8 cellular contexts compared by ENCODE assay signal in the genomic region with DNA sequence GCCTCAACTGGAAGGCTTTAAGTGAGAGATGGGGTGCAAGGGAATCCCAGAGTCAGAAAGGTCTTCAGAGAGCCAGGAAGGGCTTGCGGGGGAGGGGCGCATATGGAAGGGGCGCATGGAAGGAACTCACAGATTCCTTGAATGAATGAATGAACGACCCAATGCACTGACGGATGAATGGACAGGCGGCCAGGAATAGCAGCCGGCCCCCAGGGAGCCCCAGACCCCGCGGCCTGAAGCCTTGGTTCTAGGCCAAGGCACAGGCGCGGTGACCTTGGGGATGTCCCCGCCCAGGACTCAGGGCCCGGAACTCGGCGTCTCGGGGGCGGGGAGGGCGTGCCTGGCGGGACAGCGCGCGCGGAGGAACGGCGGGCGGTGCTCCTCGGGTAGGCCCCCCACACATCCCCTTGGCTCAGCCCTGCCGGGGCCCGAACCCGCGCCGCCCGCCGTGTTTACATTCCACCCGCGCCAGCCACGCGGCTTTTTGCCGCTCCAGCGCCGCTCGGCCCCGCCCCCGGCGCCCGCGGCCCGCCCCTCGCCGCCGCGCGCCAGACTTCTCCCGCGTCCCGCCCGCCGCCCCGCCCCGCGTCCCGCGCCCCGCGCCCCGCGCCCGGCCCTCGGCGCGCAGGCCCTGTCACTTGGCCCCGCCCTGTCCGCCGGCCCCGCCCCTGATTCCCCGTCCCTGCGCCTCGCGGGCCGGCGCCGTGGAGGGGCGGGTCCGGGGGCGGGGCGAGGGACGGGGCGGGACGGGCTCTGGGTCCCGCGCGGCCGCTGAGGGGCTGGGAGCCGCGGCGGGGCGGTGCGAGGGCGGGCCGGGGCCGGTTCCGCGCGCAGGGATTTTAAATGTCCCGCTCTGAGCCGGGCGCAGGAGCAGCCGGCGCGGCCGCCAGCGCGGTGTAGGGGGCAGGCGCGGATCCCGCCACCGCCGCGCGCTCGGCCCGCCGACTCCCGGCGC. TPM values are rescaled to one million over a fixed set of nuclear protein-coding genes. Genes with fewer than 3 reads are reported as not detected.
A peak's percentile ranks its signal among the peaks of the same experiment; 100 is the strongest.
DNase-seq lines count a peak whose midpoint lies in the region; ATAC-seq and TF ChIP-seq lines count a peak whose summit lies in the region.

A gene (plus strand): TSS at position 867 of the 955 bp plus-strand sequence. CDS start 565 bp downstream, outside the sequence.

- ATAC-seq in GM19328 (IDR thresholded peaks at IDR 0.05; ENCODE audit: unreplicated experiment) (peak; percentile 82), HG03460 (IDR thresholded peaks at IDR 0.05; ENCODE audit: unreplicated experiment) (peak; percentile 69), lung (ENCODE audit: insufficient read depth, low FRiP score) (peak; percentile 99)

- CTCF ChIA-PET in activated CD4-positive, alpha-beta memory T cell treated with anti-CD3 and anti-CD28 coated beads, Interleukin-2, amount 10 ng/mL, durations not matched to agents 7 days and 5 days (lab: Charles Lee), result interaction anchor here (1.0 to 1.4 kb wide), 2 partner anchors 52 to 81 kb away, joined by 3 to 4 read pairs; no protein-coding TSS in a partner anchor

- H3K27ac Mint-ChIP-seq in CD14-positive monocyte, result peak within 1 kb of the TSS in 6 of 7 donors; percentile 53 to 86 (median 76)
- peak within 1 kb of the TSS; percentile 78 for H3K27ac Mint-ChIP-seq in activated CD4-positive, alpha-beta memory T cell treated with anti-CD3 and anti-CD28 coated beads, Interleukin-2, amount 10 ng/mL, durations not matched to agents 7 days and 5 days

- H3K36me3 ChIP-seq in duodenal mucosa (ENCODE audit: control insufficient read depth in 1 of 2, insufficient read depth in 2 of 2, low read length in 2 of 2) (no peaks in the 10 kb centered on the region), lung (ENCODE audit: control insufficient read depth in 2 of 2, insufficient read depth in 2 of 2, low read length in 2 of 2) (no peaks in the 10 kb centered on the region)

- intact Hi-C loops in CD14-positive monocyte (cut with micrococcal nuclease), result loop anchor here (1.0 to 10.0 kb wide), 4 partner anchors 33 to 133 kb away; a partner anchor contains a TSS

- H3K4me1 ChIP-seq in duodenal mucosa (ENCODE audit: control insufficient read depth in 1 of 2, insufficient read depth in 2 of 2, low read length in 2 of 2) (peaks cover 4 to 8% of the 10 kb centered on the region in 2 donors), lung (ENCODE audit: control insufficient read depth in 2 of 2, insufficient read depth in 2 of 2, low read length in 2 of 2) (peaks cover 0 to 7% of the 10 kb centered on the region in 2 donors)

- H3K27me3 Mint-ChIP-seq in CD14-positive monocyte (ENCODE audit: low read depth in 3 of 3), result peaks cover 3 to 7% (median 5%) of the 10 kb centered on the region in 3 donors
- no peaks in the 10 kb centered on the region for H3K27me3 Mint-ChIP-seq in activated CD4-positive, alpha-beta memory T cell treated with anti-CD3 and anti-CD28 coated beads, Interleukin-2, amount 10 ng/mL, durations not matched to agents 7 days and 5 days

- peaks cover 2 to 3% of the 10 kb centered on the region in 2 donors for H3K36me3 Mint-ChIP-seq in CD14-positive monocyte
- peaks cover 24% of the 10 kb centered on the region for H3K36me3 Mint-ChIP-seq in activated CD4-positive, alpha-beta memory T cell treated with anti-CD3 and anti-CD28 coated beads, Interleukin-2, amount 10 ng/mL, durations not matched to agents 7 days and 5 days (ENCODE audit: low read depth)

- POLR2A ChIA-PET in activated CD4-positive, alpha-beta memory T cell treated with anti-CD3 and anti-CD28 coated beads, Interleukin-2, amount 10 ng/mL, durations not matched to agents 7 days and 5 days (lab: Charles Lee), result interaction anchor here (0.5 to 8.7 kb wide), 5 partner anchors 19 to 132 kb away, joined by 3 to 67 read pairs (median 4); no protein-coding TSS in a partner anchor

- peak within 1 kb of the TSS; percentile 20 to 71 for H3K9ac ChIP-seq in duodenal mucosa (ENCODE audit: low read depth in 1 of 2, low read length in 2 of 2)

- DNase-seq in CD14-positive monocyte (ENCODE audit: low spot score) (peak; percentile 83), NCI-H82 treated with DMSO at 0.1 percent for 48 hours (lab: John Stamatoyannopoulos, UW; ENCODE audit: unreplicated experiment) (peak; percentile 74), lung (ENCODE audit: low spot score) (peak; percentile 91)
- DNase-seq in activated CD4-positive, alpha-beta memory T cell treated with anti-CD3 and anti-CD28 coated beads, Interleukin-2, amount 10 ng/mL, durations not matched to agents 7 days and 5 days, result peak; percentile 96
- peak; percentile 86 to 98 (median 88) for DNase-seq in stimulated activated CD4-positive, alpha-beta T cell treated with anti-CD3 and anti-CD28 coated beads, TNF-alpha, amount 100 ng/mL, for 1 hour (ENCODE audit: low read depth in 3 of 3, low spot score in 1 of 3)

- no peak for TF ChIP-seq CTCF in CD14-positive monocyte (IDR thresholded peaks at IDR 0.05)
- TF ChIP-seq CTCF in lung (IDR thresholded peaks at IDR 0.05; ENCODE audit: control extremely low read depth, extremely low read depth), result no peak

- no peaks in the 10 kb centered on the region for H3K9me3 ChIP-seq in duodenal mucosa (ENCODE audit: control insufficient read depth in 1 of 2, low read length in 2 of 2)
- H3K9me3 ChIP-seq in lung (ENCODE audit: control insufficient read depth in 2 of 2, insufficient read depth in 1 of 2, low read length in 1 of 2), result no peaks in the 10 kb centered on the region

- H3K4me3 Mint-ChIP-seq in CD14-positive monocyte, result peak within 1 kb of the TSS; percentile 82 to 84
- peak within 1 kb of the TSS; percentile 84 for H3K4me3 Mint-ChIP-seq in activated CD4-positive, alpha-beta memory T cell treated with anti-CD3 and anti-CD28 coated beads, Interleukin-2, amount 10 ng/mL, durations not matched to agents 7 days and 5 days

- peaks cover 11% of the 10 kb centered on the region for H3K4me1 Mint-ChIP-seq in CD14-positive monocyte
- H3K4me1 Mint-ChIP-seq in activated CD4-positive, alpha-beta memory T cell treated with anti-CD3 and anti-CD28 coated beads, Interleukin-2, amount 10 ng/mL, durations not matched to agents 7 days and 5 days, result peaks cover 29% of the 10 kb centered on the region

- H3K4me3 ChIP-seq in duodenal mucosa (ENCODE audit: low read depth in 1 of 2, low read length in 2 of 2) (peak within 1 kb of the TSS; percentile 70 to 74), lung (peak within 1 kb of the TSS; percentile 55)

- 2 to 3% methylated on average over 79 to 125 of the region's 125 CpGs for WGBS in lung, 2 donors

- H3K27me3 ChIP-seq in duodenal mucosa (ENCODE audit: control insufficient read depth in 1 of 2, insufficient read depth in 2 of 2, low read length in 2 of 2) (no peaks in the 10 kb centered on the region), lung (ENCODE audit: control insufficient read depth, insufficient read depth) (no peaks in the 10 kb centered on the region)

- H3K9me3 Mint-ChIP-seq in CD14-positive monocyte, result peaks cover 0 to 2% (median 0%) of the 10 kb centered on the region in 7 donors
- H3K9me3 Mint-ChIP-seq in activated CD4-positive, alpha-beta memory T cell treated with anti-CD3 and anti-CD28 coated beads, Interleukin-2, amount 10 ng/mL, durations not matched to agents 7 days and 5 days, result no peaks in the 10 kb centered on the region

- peak within 1 kb of the TSS; percentile 52 for H3K27ac ChIP-seq in duodenal mucosa (ENCODE audit: low read depth, low read length)
- peak within 1 kb of the TSS; percentile 47 to 49 for H3K27ac ChIP-seq in lung (ENCODE audit: low read depth in 1 of 2, low read length in 1 of 2)

RNA-seq across cellular contexts. Expression of the gene that starts here (rescaled TPM):
- not detected for polyA plus RNA-seq in CD14-positive monocyte
- total RNA-seq in activated CD4-positive, alpha-beta memory T cell treated with anti-CD3 and anti-CD28 coated beads, Interleukin-2, amount 10 ng/mL, durations not matched to agents 7 days and 5 days, result 10 to 100 TPM; 24.8 to 26.3 TPM
- 1 to 10 TPM in 1 of 2 donors, under 1 TPM in 1; 0.97 to 1.9 TPM for total RNA-seq in lung
- polyA plus RNA-seq in lung, result 1 to 10 TPM; 1.2 to 1.7 TPM

Comparison
In these comparisons a context has a peak if more than half of its experiments do, and no peak if none do; other contexts are left out.
1. Peak in every context shown above with its lines: DNase-seq, ATAC-seq, H3K4me3 ChIP-seq and H3K27ac ChIP-seq.
2. RNA of the gene that starts here (total RNA-seq): 24.8 to 26.3 TPM in activated CD4-positive, alpha-beta memory T cell treated with anti-CD3 and anti-CD28 coated beads, Interleukin-2, amount 10 ng/mL, durations not matched to agents 7 days and 5 days; 0.97 to 1.9 TPM in lung; every median in the first group is over 4 times any median in the second.
3. Peak in DNase-seq in CD14-positive monocyte; RNA of the gene not detected or under 1 TPM.